ENCODE assay signal across 1 cellular context in the genomic region with DNA sequence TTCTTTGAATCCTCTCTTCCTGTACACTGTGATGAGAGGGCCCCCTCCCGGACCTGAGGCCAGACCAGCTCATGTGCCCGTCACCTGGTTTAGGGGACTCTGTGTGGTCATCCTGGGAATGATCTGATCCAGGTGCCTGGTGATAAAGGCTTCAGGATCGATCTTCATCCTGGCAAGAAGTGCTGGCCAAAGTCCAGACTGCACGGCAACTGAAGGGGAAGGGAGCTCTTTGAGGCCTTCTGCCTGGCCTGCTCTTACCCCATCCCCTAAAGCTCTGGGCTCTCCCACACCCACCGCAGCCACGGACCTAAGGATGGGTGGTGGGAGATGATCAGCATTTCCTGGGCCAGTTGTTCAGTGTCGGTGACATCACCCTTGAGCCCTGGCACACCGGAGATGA.
A peak's percentile ranks its signal among the peaks of the same experiment; 100 is the strongest.
TF ChIP-seq lines count a peak whose summit lies in the region.

No MANE protein-coding gene starts in this region.

TF ChIP-seq in K562, 482 proteins besides CTCF, POLR2A, EP300 and RAD21:
- TF ChIP-seq ZBED1 (IDR thresholded peaks at IDR 0.05) (no peak), ZNF143 (CRISPR knock-in tag; IDR thresholded peaks at IDR 0.05) (0 out of 2 replicates have a peak, but pooled peaks have one; percentile 15), ZNF41 (CRISPR knock-in tag; conservative IDR thresholded peaks at IDR 0.05) (no peak), KLF13 (tag; IDR thresholded peaks at IDR 0.05; ENCODE audit: borderline replicate concordance, low read depth) (no peak), KAT7 (CRISPR knock-in tag; IDR thresholded peaks at IDR 0.05; ENCODE audit: borderline replicate concordance) (no peak), DPF2 (IDR thresholded peaks at IDR 0.05) (no peak), ZNF507 (tag; conservative IDR thresholded peaks at IDR 0.05) (no peak)
- TF ChIP-seq, protein P1, sequence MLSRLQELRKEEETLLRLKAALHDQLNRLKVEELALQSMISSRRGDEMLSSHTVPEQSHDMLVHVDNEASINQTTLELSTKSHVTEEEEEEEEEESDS (CRISPR knock-in tag; IDR thresholded peaks at IDR 0.05): no peak
